ENCODE assay signal across 1 cellular context in the genomic region with DNA sequence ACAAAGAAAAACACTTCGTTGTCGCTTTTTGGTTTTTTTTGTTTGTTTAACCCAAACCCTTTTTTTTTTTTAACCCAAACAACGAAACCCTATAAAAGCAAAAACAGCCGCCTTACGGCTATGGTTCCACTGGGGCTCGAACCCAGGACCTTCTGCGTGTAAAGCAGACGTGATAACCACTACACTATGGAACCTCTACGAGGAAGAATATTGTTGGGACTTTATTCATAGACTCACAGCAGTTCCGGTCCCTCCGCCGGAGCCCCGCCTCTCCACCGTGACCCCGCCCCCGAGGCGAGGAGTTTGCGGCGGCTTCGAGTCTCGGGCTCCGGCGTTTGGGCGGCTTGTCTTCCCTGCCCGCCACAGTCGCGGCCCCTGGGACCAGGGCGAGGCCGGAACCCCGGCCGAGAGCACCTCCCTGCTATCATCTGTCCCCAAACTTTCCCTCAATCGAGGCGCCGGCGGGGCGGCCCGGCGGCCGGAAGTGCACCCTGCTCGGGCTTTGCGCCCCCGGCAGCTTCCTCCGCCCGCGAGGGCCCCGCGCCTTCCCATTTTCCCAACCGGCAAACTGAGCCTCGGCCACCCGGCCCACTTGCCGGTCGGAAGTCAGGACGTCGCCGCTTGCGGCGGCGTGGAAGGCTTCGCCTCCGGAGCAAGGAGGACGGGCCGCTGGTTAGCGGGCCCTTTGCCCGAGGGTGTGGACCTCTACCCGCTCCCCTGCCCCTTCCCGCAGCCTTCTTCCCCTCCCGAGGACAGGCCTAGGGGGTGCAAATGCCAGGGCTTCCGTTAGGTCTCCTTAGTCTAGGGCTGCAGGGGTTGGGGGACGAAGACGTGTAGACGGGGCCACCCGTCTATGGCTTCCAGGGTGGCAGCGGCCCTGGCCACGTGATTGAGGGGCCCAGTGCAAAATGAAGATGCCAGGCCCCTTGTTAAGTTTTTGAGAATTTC.
TF ChIP-seq lines count a peak whose summit lies in the region.

No MANE protein-coding gene starts in this region.

TF ChIP-seq in HCT116, 20 proteins besides CTCF, POLR2A, EP300 and RAD21:
- TF ChIP-seq, protein P1, sequence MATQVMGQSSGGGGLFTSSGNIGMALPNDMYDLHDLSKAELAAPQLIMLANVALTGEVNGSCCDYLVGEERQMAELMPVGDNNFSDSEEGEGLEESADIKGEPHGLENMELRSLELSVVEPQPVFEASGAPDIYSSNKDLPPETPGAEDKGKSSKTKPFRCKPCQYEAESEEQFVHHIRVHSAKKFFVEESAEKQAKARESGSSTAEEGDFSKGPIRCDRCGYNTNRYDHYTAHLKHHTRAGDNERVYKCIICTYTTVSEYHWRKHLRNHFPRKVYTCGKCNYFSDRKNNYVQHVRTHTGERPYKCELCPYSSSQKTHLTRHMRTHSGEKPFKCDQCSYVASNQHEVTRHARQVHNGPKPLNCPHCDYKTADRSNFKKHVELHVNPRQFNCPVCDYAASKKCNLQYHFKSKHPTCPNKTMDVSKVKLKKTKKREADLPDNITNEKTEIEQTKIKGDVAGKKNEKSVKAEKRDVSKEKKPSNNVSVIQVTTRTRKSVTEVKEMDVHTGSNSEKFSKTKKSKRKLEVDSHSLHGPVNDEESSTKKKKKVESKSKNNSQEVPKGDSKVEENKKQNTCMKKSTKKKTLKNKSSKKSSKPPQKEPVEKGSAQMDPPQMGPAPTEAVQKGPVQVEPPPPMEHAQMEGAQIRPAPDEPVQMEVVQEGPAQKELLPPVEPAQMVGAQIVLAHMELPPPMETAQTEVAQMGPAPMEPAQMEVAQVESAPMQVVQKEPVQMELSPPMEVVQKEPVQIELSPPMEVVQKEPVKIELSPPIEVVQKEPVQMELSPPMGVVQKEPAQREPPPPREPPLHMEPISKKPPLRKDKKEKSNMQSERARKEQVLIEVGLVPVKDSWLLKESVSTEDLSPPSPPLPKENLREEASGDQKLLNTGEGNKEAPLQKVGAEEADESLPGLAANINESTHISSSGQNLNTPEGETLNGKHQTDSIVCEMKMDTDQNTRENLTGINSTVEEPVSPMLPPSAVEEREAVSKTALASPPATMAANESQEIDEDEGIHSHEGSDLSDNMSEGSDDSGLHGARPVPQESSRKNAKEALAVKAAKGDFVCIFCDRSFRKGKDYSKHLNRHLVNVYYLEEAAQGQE (IDR thresholded peaks at IDR 0.05; ENCODE audit: low read depth) = no peak
- TF ChIP-seq SRF (IDR thresholded peaks at IDR 0.05; ENCODE audit: low read depth) (no peak), EGR1 (IDR thresholded peaks at IDR 0.05; ENCODE audit: low read depth) (no peak), CEBPB (IDR thresholded peaks at IDR 0.05; ENCODE audit: low read depth) (no peak), YY1 (IDR thresholded peaks at IDR 0.05; ENCODE audit: extremely low read depth, insufficient replicate concordance, low read depth, low read length) (no peak), ZFX (IDR thresholded peaks at IDR 0.05) (peak; percentile 41), EZH2 (IDR thresholded peaks at IDR 0.05) (no peak), POLR2AphosphoS5 (IDR thresholded peaks at IDR 0.05; ENCODE audit: low read depth, low read length) (no peak; the same call in 1 of the 2 replicates), ELF1 (IDR thresholded peaks at IDR 0.05; ENCODE audit: borderline replicate concordance, low read depth) (no peak), SP1 (IDR thresholded peaks at IDR 0.05; ENCODE audit: low read depth) (0 out of 2 replicates have a peak, but pooled peaks have one; percentile 8), CBX3 (IDR thresholded peaks at IDR 0.05; ENCODE audit: low read depth) (no peak; the same call in 1 of the 2 replicates)
- TF ChIP-seq, protein P2, sequence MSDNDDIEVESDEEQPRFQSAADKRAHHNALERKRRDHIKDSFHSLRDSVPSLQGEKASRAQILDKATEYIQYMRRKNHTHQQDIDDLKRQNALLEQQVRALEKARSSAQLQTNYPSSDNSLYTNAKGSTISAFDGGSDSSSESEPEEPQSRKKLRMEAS (IDR thresholded peaks at IDR 0.05) = peak; percentile 7; the same call in 1 of the 2 replicates
- TF ChIP-seq, protein P3, sequence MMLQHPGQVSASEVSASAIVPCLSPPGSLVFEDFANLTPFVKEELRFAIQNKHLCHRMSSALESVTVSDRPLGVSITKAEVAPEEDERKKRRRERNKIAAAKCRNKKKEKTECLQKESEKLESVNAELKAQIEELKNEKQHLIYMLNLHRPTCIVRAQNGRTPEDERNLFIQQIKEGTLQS (IDR thresholded peaks at IDR 0.05) = peak; percentile 96
